Comparison of ENCODE assay signal across 11 cellular contexts in genomic region chr11:11973361-11973800, GRCh38. TPM values are rescaled to one million over a fixed set of nuclear protein-coding genes. Genes with fewer than 3 reads are reported as not detected.
DNase-seq lines count a peak whose midpoint lies in the region; ATAC-seq and TF ChIP-seq lines count a peak whose summit lies in the region.
"Had no signal": no experiment of that assay in that cellular context is flagged by ENCODE, and none has a peak within 500 bp of the region (broad histone marks: within the 10 kb centered on the region; RNA-seq: fewer than 3 reads in every experiment).

No MANE protein-coding gene starts in this region.

- H2BK12ac ChIP-seq in mesenchymal stem cell (ENCODE audit: low read length in 2 of 2) = peak overlapping the region in 1 of 2 experiments; percentile 37

- H3K18ac ChIP-seq in mesenchymal stem cell (ENCODE audit: low read depth in 1 of 2, low read length in 2 of 2) = peak overlapping the region in 1 of 2 experiments; percentile 55

- TF ChIP-seq CTCF in esophagus muscularis mucosa (IDR thresholded peaks at IDR 0.05) = no peak

- DNase-seq in LHCN-M2 (ENCODE audit: low read depth) (peak; percentile 58), esophagus muscularis mucosa (ENCODE audit: extremely low spot score) (no peak), mesenchymal stem cell (peak; percentile 75), stromal cell of bone marrow (ENCODE audit: low read depth) (peak; percentile 78), DMS79 (lab: John Stamatoyannopoulos, UW) (no peak), activated gamma-delta T cell treated with Interleukin-2 at 50 U/mL for 16 hours (no peak)
- DNase-seq: erythroblast, GOT3, PC-3 had no signal

- H4K91ac ChIP-seq in mesenchymal stem cell (ENCODE audit: low read length) = peak overlapping the region; percentile 63

- peak overlapping the region; percentile 73 to 83 (median 78) for H3K27ac ChIP-seq in esophagus muscularis mucosa (replicated peaks in 1 of 4)
- H3K27ac ChIP-seq in mesenchymal stem cell (ENCODE audit: low read length, poor library complexity, severe bottlenecking) = peak overlapping the region; percentile 36

- H3K4ac ChIP-seq in mesenchymal stem cell (ENCODE audit: low read depth in 1 of 2, low read length in 2 of 2) = peak overlapping the region; percentile 27 to 54

- H2AK5ac ChIP-seq in mesenchymal stem cell (ENCODE audit: low read length, severe bottlenecking) = peak overlapping the region; percentile 47

- no peak for TF ChIP-seq EP300 in esophagus muscularis mucosa (IDR thresholded peaks at IDR 0.05)

- no peak overlapping the region for H2BK120ac ChIP-seq in mesenchymal stem cell (ENCODE audit: low read depth, low read length)

- H3K14ac ChIP-seq in mesenchymal stem cell (ENCODE audit: low read length in 2 of 2) = peak overlapping the region in 1 of 2 experiments; percentile 88

- intact Hi-C loops in esophagus muscularis mucosa (cut with DNase I) = no loop called here

- H3K36me3 ChIP-seq in esophagus muscularis mucosa (no peaks in the 10 kb centered on the region), mesenchymal stem cell (ENCODE audit: control insufficient read depth in 1 of 2, insufficient read depth in 2 of 2, low read depth in 1 of 2, low read length in 2 of 2) (peaks cover 0 to 29% of the 10 kb centered on the region in 2 experiments)

- H2BK5ac ChIP-seq in mesenchymal stem cell (ENCODE audit: low read depth, low read length, poor library complexity, severe bottlenecking) = no peak overlapping the region

- ATAC-seq in GM18519 (IDR thresholded peaks at IDR 0.05; ENCODE audit: low FRiP score, unreplicated experiment) = no peak
- no peak for ATAC-seq in GM19463 (IDR thresholded peaks at IDR 0.05; ENCODE audit: unreplicated experiment)
- ATAC-seq: PC-3 had no signal

- no peak overlapping the region for H3K4me2 ChIP-seq in mesenchymal stem cell (ENCODE audit: low read length, poor library complexity, severe bottlenecking)

- no peak overlapping the region for H3K23ac ChIP-seq in mesenchymal stem cell (ENCODE audit: low read length in 2 of 2)

- H2AFZ ChIP-seq in mesenchymal stem cell (ENCODE audit: low read depth, low read length) = no peak overlapping the region

- no peaks in the 10 kb centered on the region for H3K27me3 ChIP-seq in esophagus muscularis mucosa
- no peaks in the 10 kb centered on the region for H3K27me3 ChIP-seq in mesenchymal stem cell (ENCODE audit: control insufficient read depth in 1 of 2, insufficient read depth in 1 of 2, low read length in 2 of 2)

- no peak for TF ChIP-seq POLR2A in esophagus muscularis mucosa (IDR thresholded peaks at IDR 0.05; ENCODE audit: low read depth)

- H3K4me3 ChIP-seq in esophagus muscularis mucosa (no peak overlapping the region), mesenchymal stem cell (ENCODE audit: insufficient read depth in 1 of 2, low read depth in 1 of 2, low read length in 2 of 2) (no peak overlapping the region)

- 23% methylated on average over 8 of the region's 8 CpGs for WGBS in esophagus muscularis mucosa
- 42% methylated on average over 8 of the region's 8 CpGs for WGBS in mesenchymal stem cell

- peaks cover 28% of the 10 kb centered on the region for H3K79me1 ChIP-seq in mesenchymal stem cell (replicated peaks; ENCODE audit: low read length, poor library complexity, severe bottlenecking)

- H3K4me1 ChIP-seq in esophagus muscularis mucosa = peaks cover 86 to 97% (median 90%) of the 10 kb centered on the region in 4 donors
- H3K4me1 ChIP-seq in mesenchymal stem cell (ENCODE audit: control insufficient read depth, insufficient read depth, low read depth, low read length) = peaks cover 49% of the 10 kb centered on the region

- no peak overlapping the region for H3K9ac ChIP-seq in mesenchymal stem cell (ENCODE audit: low read length)

- peak overlapping the region; percentile 27 for H4K8ac ChIP-seq in mesenchymal stem cell (ENCODE audit: low read length)

- H3K9me3 ChIP-seq in esophagus muscularis mucosa = no peaks in the 10 kb centered on the region
- no peaks in the 10 kb centered on the region for H3K9me3 ChIP-seq in mesenchymal stem cell (ENCODE audit: control insufficient read depth, low read length)

- H2BK15ac ChIP-seq in mesenchymal stem cell (ENCODE audit: low read depth, poor library complexity, severe bottlenecking) = no peak overlapping the region

RNA-seq across cellular contexts. Expression of gene DKK3, which starts 35.0 kb away (rescaled TPM):
- total RNA-seq in LHCN-M2 (2014; rRNA removed) = 263 and 273 TPM in 2 replicates
- polyA plus RNA-seq in LHCN-M2 (2012) = 463 TPM
- total RNA-seq in esophagus muscularis mucosa = 100 to 1,000 TPM in 2 of 4 donors, 10 to 100 TPM in 2; 94.3 to 191 (median 127) TPM
- polyA plus RNA-seq in mesenchymal stem cell (2013, experiment 1 of 2) = 686 TPM
- polyA plus RNA-seq in mesenchymal stem cell (2013, experiment 2 of 2) = 701 TPM

Comparison
In these comparisons a context has a peak if more than half of its experiments do, and no peak if none do; other contexts are left out.
1. DNase-seq: peak in LHCN-M2 (single experiment), mesenchymal stem cell (single experiment) and stromal cell of bone marrow (single experiment); none in esophagus muscularis mucosa (single experiment), DMS79 (single experiment) and activated gamma-delta T cell treated with Interleukin-2 at 50 U/mL for 16 hours (single experiment).